ENCODE assay signal across 27 cellular contexts in genomic region chr5:103330875-103331274, GRCh38.
"Had no signal": no experiment of that assay in that cellular context is flagged by ENCODE, and none has a peak within 500 bp of the region (broad histone marks: within the 10 kb centered on the region; RNA-seq: fewer than 3 reads in every experiment).

No MANE protein-coding gene starts in this region.

- H3K9me3 ChIP-seq: colonic mucosa, esophagus muscularis mucosa, esophagus squamous epithelium, gastrocnemius medialis, gastroesophageal sphincter, heart left ventricle, heart right ventricle had no signal

- H3K36me3 ChIP-seq: colonic mucosa, esophagus muscularis mucosa, esophagus squamous epithelium, gastrocnemius medialis, gastroesophageal sphincter, heart left ventricle, heart right ventricle had no signal

- ATAC-seq: effector memory CD8-positive, alpha-beta T cell; esophagus mucosa; foreskin keratinocyte; gastrocnemius medialis; gastroesophageal sphincter; heart left ventricle; heart right ventricle had no signal

- FAIRE-seq: colon, endometrium, frontal cortex had no signal

- H3K4me1 ChIP-seq: colonic mucosa, esophagus squamous epithelium, foreskin keratinocyte, gastrocnemius medialis, gastroesophageal sphincter, heart left ventricle, heart right ventricle had no signal

- H3K4me3 ChIP-seq: colonic mucosa, coronary artery, dorsolateral prefrontal cortex, esophagus muscularis mucosa, esophagus squamous epithelium, gastrocnemius medialis, gastroesophageal sphincter, heart left ventricle, heart right ventricle had no signal

- H3K27me3 ChIP-seq: colonic mucosa, dorsolateral prefrontal cortex, esophagus muscularis mucosa, esophagus squamous epithelium, gastrocnemius medialis, gastroesophageal sphincter, heart left ventricle, heart right ventricle had no signal

- DNase-seq: colonic mucosa; cortex of kidney; dermis blood vessel endothelial cell; dorsolateral prefrontal cortex; effector CD4-positive, alpha-beta T cell; effector CD8-positive, alpha-beta T cell; effector memory CD4-positive, alpha-beta T cell; effector memory CD8-positive, alpha-beta T cell; endodermal cell; erythroblast; esophagus squamous epithelium; foreskin fibroblast; foreskin keratinocyte; foreskin melanocyte; gastrocnemius medialis; glutamatergic neuron; head of caudate nucleus; heart left ventricle; heart right ventricle had no signal

- H3K27ac ChIP-seq: colonic mucosa, coronary artery, epithelial cell of prostate, esophagus muscularis mucosa, esophagus squamous epithelium, foreskin keratinocyte, gastrocnemius medialis, gastroesophageal sphincter, heart left ventricle, heart right ventricle had no signal
